7 cellular contexts compared by ENCODE assay signal in the genomic region with DNA sequence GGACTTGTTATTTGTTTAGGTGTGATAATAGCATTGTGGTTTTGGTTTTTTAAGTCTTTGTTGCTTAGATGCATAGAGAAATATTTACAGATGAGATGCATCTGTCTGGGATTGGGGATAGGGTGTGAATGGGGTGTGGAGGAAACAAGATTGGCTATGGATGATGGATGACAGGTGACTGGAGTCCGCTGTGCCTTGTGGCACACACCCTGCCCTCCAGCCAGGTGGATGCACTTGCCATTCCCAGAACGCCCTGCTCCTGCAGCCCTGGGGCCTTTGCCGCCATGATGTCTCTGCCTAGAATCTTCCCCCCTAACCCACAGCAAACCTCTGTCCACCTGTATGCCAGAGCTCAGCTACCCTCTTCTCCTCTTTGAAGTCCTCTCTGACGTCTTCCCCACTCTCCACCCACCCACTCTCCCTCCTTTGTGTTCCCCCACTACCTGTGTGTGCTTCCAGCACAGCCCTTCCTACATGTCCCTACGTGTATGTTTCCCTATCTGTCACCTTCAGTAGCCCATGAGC. TPM values are rescaled to one million over a fixed set of nuclear protein-coding genes. Genes with fewer than 3 reads are reported as not detected.
DNase-seq lines count a peak whose midpoint lies in the region; ATAC-seq and TF ChIP-seq lines count a peak whose summit lies in the region.

No MANE protein-coding gene starts in this region.

- H3K27ac ChIP-seq in tibial nerve, result no peak overlapping the region

- 80 to 82% methylated on average over 5 of the region's 5 CpGs for WGBS in tibial nerve, 2 donors

- H3K9me3 ChIP-seq in tibial nerve, result no peaks in the 10 kb centered on the region

- ATAC-seq in HG03342 (IDR thresholded peaks at IDR 0.05; ENCODE audit: unreplicated experiment) (peak; percentile 1), GM21529 (IDR thresholded peaks at IDR 0.05; ENCODE audit: unreplicated experiment) (no peak)
- peak; percentile 26 for ATAC-seq in activated CD8-positive, alpha-beta T cell treated with anti-CD3 and anti-CD28 coated beads for 36 hours
- peak in 1 of 2 donors; percentile 10 for ATAC-seq in naive thymus-derived CD8-positive, alpha-beta T cell

- H3K27ac Mint-ChIP-seq in activated CD8-positive, alpha-beta T cell treated with anti-CD3 and anti-CD28 coated beads for 36 hours, result peak overlapping the region; percentile 63
- peak overlapping the region in 3 of 10 donors; percentile 58 to 80 (median 73) for H3K27ac Mint-ChIP-seq in naive thymus-derived CD8-positive, alpha-beta T cell

- no peaks in the 10 kb centered on the region for H3K27me3 ChIP-seq in tibial nerve

- no peak for TF ChIP-seq POLR2A in tibial nerve (IDR thresholded peaks at IDR 0.05)

- H3K27me3 Mint-ChIP-seq in activated CD8-positive, alpha-beta T cell treated with anti-CD3 and anti-CD28 coated beads for 36 hours, result peaks cover 9% of the 10 kb centered on the region
- peaks cover 2 to 22% (median 9%) of the 10 kb centered on the region in 5 donors for H3K27me3 Mint-ChIP-seq in naive thymus-derived CD8-positive, alpha-beta T cell

- H3K36me3 ChIP-seq in tibial nerve, result no peaks in the 10 kb centered on the region

- H3K4me1 Mint-ChIP-seq in activated CD8-positive, alpha-beta T cell treated with anti-CD3 and anti-CD28 coated beads for 36 hours (ENCODE audit: low read depth), result peaks cover 25% of the 10 kb centered on the region
- H3K4me1 Mint-ChIP-seq in naive thymus-derived CD8-positive, alpha-beta T cell, result peaks cover 17 to 23% (median 22%) of the 10 kb centered on the region in 4 donors

- TF ChIP-seq CTCF in activated CD8-positive, alpha-beta T cell treated with anti-CD3 and anti-CD28 coated beads for 36 hours (IDR thresholded peaks at IDR 0.05), result no peak
- no peak for TF ChIP-seq CTCF in tibial nerve (IDR thresholded peaks at IDR 0.05)

- DNase-seq in COR-L47 (lab: John Stamatoyannopoulos, UW), result peak; percentile 26
- DNase-seq in activated CD8-positive, alpha-beta T cell treated with anti-CD3 and anti-CD28 coated beads for 36 hours, result no peak
- DNase-seq in naive thymus-derived CD8-positive, alpha-beta T cell, result no peak
- no peak for DNase-seq in tibial nerve (ENCODE audit: low spot score in 2 of 2)
- DNase-seq in activated CD4-positive, alpha-beta T cell treated with anti-CD3 and anti-CD28 coated beads for 4 hours, result no peak

- peaks cover 0 to 19% (median 6%) of the 10 kb centered on the region in 4 donors for H3K4me1 ChIP-seq in tibial nerve

- intact Hi-C loops in activated CD8-positive, alpha-beta T cell treated with anti-CD3 and anti-CD28 coated beads for 36 hours (cut with micrococcal nuclease), result loop anchor here (2.0 to 5.0 kb wide), 2 partner anchors 255 to 349 kb away; no protein-coding TSS in a partner anchor

- H3K4me3 Mint-ChIP-seq in activated CD8-positive, alpha-beta T cell treated with anti-CD3 and anti-CD28 coated beads for 36 hours, result peak overlapping the region; percentile 61
- H3K4me3 Mint-ChIP-seq in naive thymus-derived CD8-positive, alpha-beta T cell, result peak overlapping the region in 7 of 10 donors; percentile 49 to 84 (median 81)

- H3K4me3 ChIP-seq in tibial nerve, result no peak overlapping the region

- H3K9me3 Mint-ChIP-seq in activated CD8-positive, alpha-beta T cell treated with anti-CD3 and anti-CD28 coated beads for 36 hours, result no peaks in the 10 kb centered on the region
- no peaks in the 10 kb centered on the region for H3K9me3 Mint-ChIP-seq in naive thymus-derived CD8-positive, alpha-beta T cell

- POLR2A ChIA-PET in activated CD8-positive, alpha-beta T cell treated with anti-CD3 and anti-CD28 coated beads for 36 hours (lab: Charles Lee), result interaction anchor here (1.6 kb wide), 1 partner anchor 251 kb away, joined by 5 read pairs; no protein-coding TSS in a partner anchor
- POLR2A ChIA-PET in naive thymus-derived CD8-positive, alpha-beta T cell (lab: Charles Lee), result no interaction called here

- no peak for TF ChIP-seq EP300 in tibial nerve (IDR thresholded peaks at IDR 0.05)

- H3K36me3 Mint-ChIP-seq in activated CD8-positive, alpha-beta T cell treated with anti-CD3 and anti-CD28 coated beads for 36 hours (ENCODE audit: low read depth), result no peaks in the 10 kb centered on the region
- H3K36me3 Mint-ChIP-seq in naive thymus-derived CD8-positive, alpha-beta T cell, result no peaks in the 10 kb centered on the region

- CTCF ChIA-PET in activated CD8-positive, alpha-beta T cell treated with anti-CD3 and anti-CD28 coated beads for 36 hours (lab: Charles Lee), result interaction anchor here (0.6 to 3.9 kb wide), 89 partner anchors 9 to 568 kb away, joined by 3 to 192 read pairs (median 4); a partner anchor contains a TSS

RNA-seq across cellular contexts. Expression of a gene that starts 54.7 kb away (rescaled TPM):
- total RNA-seq in activated CD8-positive, alpha-beta T cell treated with anti-CD3 and anti-CD28 coated beads for 36 hours, result under 1 TPM; 0.32 to 0.43 TPM
- total RNA-seq in naive thymus-derived CD8-positive, alpha-beta T cell, result under 1 TPM in 1 of 2 experiments, not detected in 1; 0.81 TPM
- under 1 TPM in 2 of 3 donors, not detected in 1; 0.09 to 0.24 TPM for polyA plus RNA-seq in naive thymus-derived CD8-positive, alpha-beta T cell
- 10 to 100 TPM; 14.2 to 65.7 (median 27.5) TPM for total RNA-seq in tibial nerve

Comparison
In these comparisons a context has a peak if more than half of its experiments do, and no peak if none do; other contexts are left out.
1. RNA of a gene that starts 54.7 kb away (total RNA-seq): 14.2 to 65.7 TPM in tibial nerve; 0.81 TPM in naive thymus-derived CD8-positive, alpha-beta T cell and 0.32 to 0.43 TPM in activated CD8-positive, alpha-beta T cell treated with anti-CD3 and anti-CD28 coated beads for 36 hours; every median in the first group is over 4 times any median in the second.